14 cellular contexts compared by ENCODE assay signal in the genomic region with DNA sequence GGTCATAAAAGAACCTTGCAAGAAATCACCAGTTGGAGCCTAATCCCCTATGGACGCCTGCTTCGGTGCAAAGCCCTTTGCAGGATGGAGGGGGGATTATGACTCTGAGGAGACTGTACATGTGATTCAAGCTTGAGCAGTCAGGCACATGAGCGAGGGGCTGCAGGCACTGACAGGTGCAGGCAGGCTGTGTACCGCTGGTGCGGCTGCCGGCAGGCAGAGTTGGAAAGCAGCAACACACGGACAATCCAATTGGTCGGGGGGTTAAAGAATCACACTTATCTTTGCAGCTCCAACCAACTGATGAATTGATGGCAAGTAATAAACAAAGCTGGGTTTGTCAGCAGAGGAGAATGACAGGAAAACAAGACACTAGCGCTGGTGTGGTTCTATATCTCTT. TPM values are rescaled to one million over a fixed set of nuclear protein-coding genes. Genes with fewer than 3 reads are reported as not detected.
DNase-seq lines count a peak whose midpoint lies in the region; ATAC-seq and TF ChIP-seq lines count a peak whose summit lies in the region.
"Had no signal": no experiment of that assay in that cellular context is flagged by ENCODE, and none has a peak within 500 bp of the region (broad histone marks: within the 10 kb centered on the region; RNA-seq: fewer than 3 reads in every experiment).

No MANE protein-coding gene starts in this region.

- H3K4me1 Mint-ChIP-seq in activated T-cell treated with anti-CD3 and anti-CD28 coated beads, Interleukin-2, amount 50 U/mL, for 24 hours (ENCODE audit: low read depth), result peaks cover 35% of the 10 kb centered on the region

- H3K27ac Mint-ChIP-seq in activated T-cell treated with anti-CD3 and anti-CD28 coated beads, Interleukin-2, amount 50 U/mL, for 24 hours, result no peak overlapping the region
- H3K27ac Mint-ChIP-seq: activated T-helper 2 cell treated with anti-CD3 and anti-CD28 coated beads, Interferon-gamma antibody, Interleukin-2, Interleukin-4, amounts not matched to agents 10 μg/mL and 5 μg/mL and 100 μg/mL, durations not matched to agents 14 hours and 24 hours and 36 hours had no signal

- ATAC-seq in omental fat pad (ENCODE audit: low FRiP score) (no peak), HG03565 (IDR thresholded peaks at IDR 0.05; ENCODE audit: unreplicated experiment) (no peak)
- ATAC-seq: left lung, right cardiac atrium had no signal

- DNase-seq in ELF-1 (ENCODE audit: low read depth, low spot score) (peak; percentile 8), NCI-H524 (lab: John Stamatoyannopoulos, UW) (peak; percentile 95 to 99), foreskin melanocyte (peak; percentile 60), putamen (ENCODE audit: low spot score) (peak; percentile 66), omental fat pad (ENCODE audit: low spot score) (no peak)
- no peak for DNase-seq in activated T-cell treated with anti-CD3 and anti-CD28 coated beads, Interleukin-2, amount 50 U/mL, for 24 hours
- DNase-seq: erythroblast; right cardiac atrium; SK-N-SH; stimulated activated CD4-positive, alpha-beta T cell treated with anti-CD3 and anti-CD28 coated beads, Interleukin-1b, Interleukin-23, amount 100 ng/mL, for 48 hours; transverse colon had no signal

- no peak overlapping the region for H3K4me3 Mint-ChIP-seq in activated T-cell treated with anti-CD3 and anti-CD28 coated beads, Interleukin-2, amount 50 U/mL, for 24 hours

- no peaks in the 10 kb centered on the region for H3K9me3 Mint-ChIP-seq in activated T-cell treated with anti-CD3 and anti-CD28 coated beads, Interleukin-2, amount 50 U/mL, for 24 hours
- H3K9me3 Mint-ChIP-seq: activated T-helper 2 cell treated with anti-CD3 and anti-CD28 coated beads, Interferon-gamma antibody, Interleukin-2, Interleukin-4, amounts not matched to agents 10 μg/mL and 5 μg/mL and 100 μg/mL, durations not matched to agents 14 hours and 24 hours and 36 hours had no signal

- H3K27me3 Mint-ChIP-seq in activated T-cell treated with anti-CD3 and anti-CD28 coated beads, Interleukin-2, amount 50 U/mL, for 24 hours, result no peaks in the 10 kb centered on the region

- no peak for TF ChIP-seq CTCF in omental fat pad (IDR thresholded peaks at IDR 0.05)

- no peaks in the 10 kb centered on the region for H3K36me3 Mint-ChIP-seq in activated T-cell treated with anti-CD3 and anti-CD28 coated beads, Interleukin-2, amount 50 U/mL, for 24 hours (ENCODE audit: low read depth)

RNA-seq across cellular contexts. Expression of gene WHRN, which starts 5.7 kb away (rescaled TPM):
- 10 to 100 TPM in 1 of 4 donors, 1 to 10 TPM in 3; 3.0 to 15.5 (median 6.6) TPM for total RNA-seq in omental fat pad

Comparison
In these comparisons a context has a peak if more than half of its experiments do, and no peak if none do; other contexts are left out.
1. DNase-seq: peak in ELF-1 (single experiment), NCI-H524 (2 of 2), foreskin melanocyte (single experiment) and putamen (single experiment); none in omental fat pad (single experiment) and activated T-cell treated with anti-CD3 and anti-CD28 coated beads, Interleukin-2, amount 50 U/mL, for 24 hours (single experiment).